8 cellular contexts compared by ENCODE assay signal in the genomic region with DNA sequence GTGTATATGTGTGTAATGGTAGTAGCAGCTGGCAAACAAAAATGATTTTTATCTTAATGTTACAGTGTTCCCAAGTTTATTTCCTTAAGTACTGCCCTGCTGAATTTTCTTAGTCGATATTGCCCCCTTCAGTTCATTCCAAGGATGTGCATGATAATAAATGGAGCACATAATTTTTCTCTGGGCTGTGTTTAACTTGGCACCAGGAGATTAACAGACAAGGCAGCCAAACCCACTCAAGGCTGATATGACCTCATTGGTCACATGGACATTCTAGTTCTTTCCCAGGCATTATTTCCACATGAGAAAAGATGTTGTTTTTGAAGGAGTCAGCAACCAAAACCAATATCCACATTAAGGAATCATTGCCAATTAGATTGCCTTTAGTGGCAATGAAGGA.
DNase-seq lines count a peak whose midpoint lies in the region; ATAC-seq, FAIRE-seq and TF ChIP-seq lines count a peak whose summit lies in the region.

No MANE protein-coding gene starts in this region.

- DNase-seq in ACHN (peak; percentile 68), NCI-H446 (lab: John Stamatoyannopoulos, UW) (peak; percentile 88 to 94), astrocyte (ENCODE audit: low read depth) (peak; percentile 93), hepatocyte (ENCODE audit: low spot score) (peak; percentile 73)
- no peak for DNase-seq in stimulated activated naive CD8-positive, alpha-beta T cell treated with anti-CD3 and anti-CD28 coated beads, Interleukin-15, Interleukin-2, amounts not matched to agents 100 U/mL and 50 U/mL, for 24 hours
- DNase-seq in activated naive CD4-positive, alpha-beta T cell treated with anti-CD3 and anti-CD28 coated beads, Interleukin-2, amount 10 ng/mL, durations not matched to agents 7 days and 5 days, result no peak

- FAIRE-seq in astrocyte (lab: Jason Lieb, UNC), result peak; percentile 70

- H3K4me1 ChIP-seq in astrocyte (ENCODE audit: insufficient read depth, low read length), result peaks cover 7% of the 10 kb centered on the region
- H3K4me1 ChIP-seq in hepatocyte (ENCODE audit: insufficient read depth), result no peaks in the 10 kb centered on the region

- H3K36me3 ChIP-seq in astrocyte (ENCODE audit: insufficient read depth, low read length) (no peaks in the 10 kb centered on the region), hepatocyte (replicated peaks; ENCODE audit: insufficient read depth, low read depth) (no peaks in the 10 kb centered on the region)

- CTCF ChIA-PET in activated naive CD4-positive, alpha-beta T cell treated with anti-CD3 and anti-CD28 coated beads, Interleukin-2, amount 10 ng/mL, durations not matched to agents 7 days and 5 days (lab: Charles Lee), result no interaction called here

- peak overlapping the region; percentile 76 for H3K27ac Mint-ChIP-seq in astrocyte (ENCODE audit: unreplicated experiment)
- no peak overlapping the region for H3K27ac Mint-ChIP-seq in activated naive CD4-positive, alpha-beta T cell treated with anti-CD3 and anti-CD28 coated beads, Interleukin-2, amount 10 ng/mL, durations not matched to agents 7 days and 5 days

- WGBS in hepatocyte (ENCODE audit: low lambda C conversion rate, missing lambda C conversion rate), result 3% methylated on average over 1 of the region's 1 CpG

- H3K36me3 Mint-ChIP-seq in astrocyte (ENCODE audit: low read depth, unreplicated experiment), result no peaks in the 10 kb centered on the region
- H3K36me3 Mint-ChIP-seq in activated naive CD4-positive, alpha-beta T cell treated with anti-CD3 and anti-CD28 coated beads, Interleukin-2, amount 10 ng/mL, durations not matched to agents 7 days and 5 days, result no peaks in the 10 kb centered on the region

- H3K79me2 ChIP-seq in astrocyte (ENCODE audit: insufficient read depth, low read length) (no peaks in the 10 kb centered on the region), hepatocyte (no peaks in the 10 kb centered on the region)

- H3K9me3 ChIP-seq in astrocyte (ENCODE audit: insufficient read depth, low read depth, low read length) (no peaks in the 10 kb centered on the region), hepatocyte (ENCODE audit: low read depth) (no peaks in the 10 kb centered on the region)

- no peaks in the 10 kb centered on the region for H3K9me3 Mint-ChIP-seq in astrocyte (ENCODE audit: unreplicated experiment)
- H3K9me3 Mint-ChIP-seq in activated naive CD4-positive, alpha-beta T cell treated with anti-CD3 and anti-CD28 coated beads, Interleukin-2, amount 10 ng/mL, durations not matched to agents 7 days and 5 days, result no peaks in the 10 kb centered on the region

- no peaks in the 10 kb centered on the region for H3K27me3 Mint-ChIP-seq in astrocyte (ENCODE audit: low read depth, unreplicated experiment)
- H3K27me3 Mint-ChIP-seq in activated naive CD4-positive, alpha-beta T cell treated with anti-CD3 and anti-CD28 coated beads, Interleukin-2, amount 10 ng/mL, durations not matched to agents 7 days and 5 days, result no peaks in the 10 kb centered on the region

- in situ Hi-C loops in ACHN (cut with HindIII; ENCODE audit: low pct_ligation_motif_present, low pct_unique_long_range_greater_than_20kb, low sequenced_read_pairs), result no loop called here

- H3K27ac ChIP-seq in astrocyte (ENCODE audit: low read depth, low read length), result peak overlapping the region; percentile 65
- no peak overlapping the region for H3K27ac ChIP-seq in hepatocyte

- H3K4me3 Mint-ChIP-seq in astrocyte (ENCODE audit: unreplicated experiment), result no peak overlapping the region
- H3K4me3 Mint-ChIP-seq in activated naive CD4-positive, alpha-beta T cell treated with anti-CD3 and anti-CD28 coated beads, Interleukin-2, amount 10 ng/mL, durations not matched to agents 7 days and 5 days, result no peak overlapping the region

- peak; percentile 67 for TF ChIP-seq CTCF in astrocyte (IDR thresholded peaks at IDR 0.05; ENCODE audit: insufficient read depth, low read depth, low read length)
- TF ChIP-seq CTCF in hepatocyte (IDR thresholded peaks at IDR 0.05; ENCODE audit: poor library complexity), result peak; percentile 64

- H3K9me2 ChIP-seq in hepatocyte (replicated peaks; ENCODE audit: insufficient read depth), result no peaks in the 10 kb centered on the region

- H3K27me3 ChIP-seq in astrocyte (ENCODE audit: insufficient read depth, low read length) (no peaks in the 10 kb centered on the region), hepatocyte (no peaks in the 10 kb centered on the region)

- H2AFZ ChIP-seq in astrocyte (ENCODE audit: low read depth, low read length), result no peak overlapping the region
- no peak overlapping the region for H2AFZ ChIP-seq in hepatocyte

- H3K4me1 Mint-ChIP-seq in astrocyte (ENCODE audit: low read depth, unreplicated experiment), result peaks cover 7% of the 10 kb centered on the region
- H3K4me1 Mint-ChIP-seq in activated naive CD4-positive, alpha-beta T cell treated with anti-CD3 and anti-CD28 coated beads, Interleukin-2, amount 10 ng/mL, durations not matched to agents 7 days and 5 days, result no peaks in the 10 kb centered on the region

- H4K20me1 ChIP-seq in astrocyte (ENCODE audit: insufficient read depth, low read length) (no peaks in the 10 kb centered on the region), hepatocyte (ENCODE audit: insufficient read depth, poor library complexity, severe bottlenecking) (no peaks in the 10 kb centered on the region)

- H3K4me3 ChIP-seq in astrocyte (ENCODE audit: insufficient read depth, low read depth, low read length), result no peak overlapping the region
- H3K4me3 ChIP-seq in hepatocyte, result no peak overlapping the region

- H3K4me2 ChIP-seq in astrocyte (ENCODE audit: low read length) (no peak overlapping the region), hepatocyte (no peak overlapping the region)

- ATAC-seq in GM18499 (IDR thresholded peaks at IDR 0.05; ENCODE audit: insufficient read depth, unreplicated experiment) (peak; percentile 47), HG03103 (IDR thresholded peaks at IDR 0.05; ENCODE audit: low read depth, unreplicated experiment) (peak; percentile 61)
- ATAC-seq in stimulated activated naive CD8-positive, alpha-beta T cell treated with anti-CD3 and anti-CD28 coated beads, Interleukin-15, Interleukin-2, amounts not matched to agents 100 U/mL and 50 U/mL, for 24 hours, result peak; percentile 43

- H3K9ac ChIP-seq in astrocyte (ENCODE audit: low read length), result peak overlapping the region; percentile 25

Comparison
In these comparisons a context has a peak if more than half of its experiments do, and no peak if none do; other contexts are left out.
1. DNase-seq: peak in ACHN (single experiment), NCI-H446 (2 of 2), astrocyte (single experiment) and hepatocyte (single experiment); none in stimulated activated naive CD8-positive, alpha-beta T cell treated with anti-CD3 and anti-CD28 coated beads, Interleukin-15, Interleukin-2, amounts not matched to agents 100 U/mL and 50 U/mL, for 24 hours (single experiment) and activated naive CD4-positive, alpha-beta T cell treated with anti-CD3 and anti-CD28 coated beads, Interleukin-2, amount 10 ng/mL, durations not matched to agents 7 days and 5 days (single experiment).
2. Peak in every context shown above with its lines, with median percentiles within 50 percentile points of each other: ATAC-seq.